ENCODE assay signal across 1 cellular context in genomic region chr17:27398691-27399090, GRCh38.
TF ChIP-seq lines count a peak whose summit lies in the region.

No MANE protein-coding gene starts in this region.

TF ChIP-seq in K562, 482 proteins besides CTCF, POLR2A, EP300 and RAD21 (continued from another document):
- TF ChIP-seq MBD2 (IDR thresholded peaks at IDR 0.05; ENCODE audit: borderline replicate concordance, low read depth) (no peak), NFE2L1 (tag; IDR thresholded peaks at IDR 0.05; ENCODE audit: borderline replicate concordance, low read depth) (no peak), ZNF518B (CRISPR knock-in tag; IDR thresholded peaks at IDR 0.05) (no peak)
TF ChIP-seq in K562: peak in this region for 0.
